ENCODE assay signal across 1 cellular context in the genomic region with DNA sequence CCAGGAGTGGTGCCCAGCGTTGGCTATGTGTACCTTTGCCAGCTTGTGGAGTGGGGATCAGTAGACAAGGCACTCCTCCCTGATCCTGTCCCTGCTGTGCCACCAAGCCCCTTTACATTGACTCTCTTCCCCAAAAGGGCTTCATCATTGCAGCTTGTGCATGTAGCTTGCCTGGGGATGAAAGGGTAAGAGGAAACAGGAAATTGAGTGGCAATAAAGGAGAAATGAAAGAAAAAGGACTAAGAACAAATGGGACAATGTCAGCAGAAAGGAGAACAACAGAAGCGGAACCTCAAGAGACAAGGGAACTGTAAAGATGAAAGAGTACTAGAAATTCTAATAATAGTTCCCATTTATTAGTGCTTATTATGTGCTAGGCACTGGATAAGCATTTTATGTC.
TF ChIP-seq lines count a peak whose summit lies in the region.

No MANE protein-coding gene starts in this region.

TF ChIP-seq in HepG2, 621 proteins besides CTCF, POLR2A, EP300 and RAD21 (continued from another document):
- no peak for TF ChIP-seq CREB1 (IDR thresholded peaks at IDR 0.05)
- TF ChIP-seq CREB1 (CRISPR knock-in tag; IDR thresholded peaks at IDR 0.05): no peak
- no peak for TF ChIP-seq ZNF674 (CRISPR knock-in tag; IDR thresholded peaks at IDR 0.05; ENCODE audit: low read depth)
- TF ChIP-seq CEBPB (IDR thresholded peaks at IDR 0.05; ENCODE audit: borderline replicate concordance, low read depth, low read length): no peak
